ENCODE assay signal across 27 cellular contexts in genomic region chr4:159129822-159130550, GRCh38.
"Had no signal": no experiment of that assay in that cellular context is flagged by ENCODE, and none has a peak within 500 bp of the region (broad histone marks: within the 10 kb centered on the region; RNA-seq: fewer than 3 reads in every experiment).

No MANE protein-coding gene starts in this region.

- ATAC-seq: activated T-cell treated with anti-CD3 and anti-CD28 coated beads, Interleukin-2, amount 50 U/mL, for 72 hours; body of pancreas; heart right ventricle; left ventricle myocardium superior; sciatic nerve; stimulated activated naive B cell treated with anti-CD40 and anti-IgM and Interleukin-4, amounts not matched to agents 10 μg/mL and 1 μg/mL and 100 μg/mL, for 72 hours had no signal

- H3K27me3 Mint-ChIP-seq: activated CD4-positive, alpha-beta memory T cell treated with anti-CD3 and anti-CD28 coated beads, Interleukin-2, amount 10 ng/mL, durations not matched to agents 7 days and 5 days; dendritic cell treated with granulocyte-macrophage colony-stimulating factor and Interleukin-4, amounts not matched to agents 40 ng/mL and 50 ng/mL, for 4 days; stimulated activated naive B cell treated with anti-CD40 and anti-IgM and Interleukin-4, amounts not matched to agents 10 μg/mL and 1 μg/mL and 100 μg/mL, for 72 hours had no signal

- H3K9me3 Mint-ChIP-seq: activated CD4-positive, alpha-beta memory T cell treated with anti-CD3 and anti-CD28 coated beads, Interleukin-2, amount 10 ng/mL, durations not matched to agents 7 days and 5 days; activated naive CD4-positive, alpha-beta T cell treated with anti-CD3 and anti-CD28 coated beads for 36 hours; dendritic cell treated with granulocyte-macrophage colony-stimulating factor and Interleukin-4, amounts not matched to agents 40 ng/mL and 50 ng/mL, for 4 days; nephron; stimulated activated naive B cell treated with anti-CD40 and anti-IgM and Interleukin-4, amounts not matched to agents 10 μg/mL and 1 μg/mL and 100 μg/mL, for 72 hours had no signal

- H3K9me3 ChIP-seq: body of pancreas, heart right ventricle, testis, upper lobe of left lung had no signal

- H3K27ac Mint-ChIP-seq: activated CD4-positive, alpha-beta memory T cell treated with anti-CD3 and anti-CD28 coated beads, Interleukin-2, amount 10 ng/mL, durations not matched to agents 7 days and 5 days; activated naive CD4-positive, alpha-beta T cell treated with anti-CD3 and anti-CD28 coated beads for 36 hours; activated T-cell treated with anti-CD3 and anti-CD28 coated beads, Interleukin-2, amount 50 U/mL, for 72 hours; dendritic cell treated with granulocyte-macrophage colony-stimulating factor and Interleukin-4, amounts not matched to agents 40 ng/mL and 50 ng/mL, for 4 days; nephron; stimulated activated naive B cell treated with anti-CD40 and anti-IgM and Interleukin-4, amounts not matched to agents 10 μg/mL and 1 μg/mL and 100 μg/mL, for 72 hours had no signal

- H3K4me1 ChIP-seq: parathyroid adenoma, testis had no signal

- H3K4me3 Mint-ChIP-seq: activated CD4-positive, alpha-beta memory T cell treated with anti-CD3 and anti-CD28 coated beads, Interleukin-2, amount 10 ng/mL, durations not matched to agents 7 days and 5 days; activated naive CD4-positive, alpha-beta T cell treated with anti-CD3 and anti-CD28 coated beads for 36 hours; activated T-cell treated with anti-CD3 and anti-CD28 coated beads, Interleukin-2, amount 50 U/mL, for 72 hours; dendritic cell treated with granulocyte-macrophage colony-stimulating factor and Interleukin-4, amounts not matched to agents 40 ng/mL and 50 ng/mL, for 4 days; nephron; stimulated activated naive B cell treated with anti-CD40 and anti-IgM and Interleukin-4, amounts not matched to agents 10 μg/mL and 1 μg/mL and 100 μg/mL, for 72 hours had no signal

- H3K4me3 ChIP-seq: body of pancreas, heart right ventricle, smooth muscle cell, testis, upper lobe of left lung had no signal

- DNase-seq: activated CD4-positive, alpha-beta memory T cell treated with anti-CD3 and anti-CD28 coated beads, Interleukin-2, amount 10 ng/mL, durations not matched to agents 7 days and 5 days; activated CD4-positive, alpha-beta T cell treated with anti-CD3 and anti-CD28 coated beads for 48 hours; activated CD4-positive, CD25-positive, alpha-beta regulatory T cell; activated effector memory CD4-positive, alpha-beta T cell treated with Interleukin-2 at 50 U/mL for 16 hours; activated naive CD4-positive, alpha-beta T cell treated with anti-CD3 and anti-CD28 coated beads for 36 hours; activated T-cell treated with anti-CD3 and anti-CD28 coated beads, Interleukin-2, amount 50 U/mL, for 72 hours; body of pancreas; caudate nucleus; effector CD4-positive, alpha-beta T cell; erythroblast; foreskin fibroblast; heart right ventricle; kidney glomerular epithelial cell; left ventricle myocardium superior; mammary epithelial cell; nucleus accumbens; stimulated activated CD4-positive, alpha-beta T cell treated with anti-CD3 and anti-CD28 coated beads, Interleukin-15, amount 100 ng/mL, for 24 hours; stimulated activated CD8-positive, alpha-beta memory T cell treated with anti-CD3 and anti-CD28 coated beads, Interleukin-4, amount 100 ng/mL, for 48 hours; stimulated activated naive B cell treated with anti-CD40 and anti-IgM and Interleukin-4, amounts not matched to agents 10 μg/mL and 1 μg/mL and 100 μg/mL, for 72 hours; T-helper 1 cell; testis; upper lobe of left lung had no signal

- H3K4me1 Mint-ChIP-seq: nephron had no signal

- H3K27ac ChIP-seq: body of pancreas, heart right ventricle, parathyroid adenoma, testis, upper lobe of left lung had no signal

- H3K27me3 ChIP-seq: body of pancreas, heart right ventricle, testis, upper lobe of left lung had no signal

- H3K36me3 ChIP-seq: heart right ventricle, upper lobe of left lung had no signal
